24 cellular contexts compared by ENCODE assay signal in genomic region chr5:4258170-4258569, GRCh38.
"Had no signal": no experiment of that assay in that cellular context is flagged by ENCODE, and none has a peak within 500 bp of the region (broad histone marks: within the 10 kb centered on the region; RNA-seq: fewer than 3 reads in every experiment).

No MANE protein-coding gene starts in this region.

- H3K27me3 ChIP-seq: left lung, right lobe of liver, upper lobe of right lung had no signal

- FAIRE-seq: endothelial cell of umbilical vein had no signal

- H3K4me3 ChIP-seq: left lung, lower lobe of right lung, mucosa of descending colon, right lobe of liver, thoracic aorta, upper lobe of right lung had no signal

- H3K4me1 ChIP-seq: left lung, lower lobe of right lung, right lobe of liver, upper lobe of right lung had no signal

- H3K27me3 Mint-ChIP-seq: activated CD4-positive, alpha-beta memory T cell treated with anti-CD3 and anti-CD28 coated beads for 36 hours; activated CD4-positive, alpha-beta T cell treated with anti-CD3 and anti-CD28 coated beads, Interleukin-2, amount 10 ng/mL, durations not matched to agents 24 days and 14 days; activated naive CD8-positive, alpha-beta T cell treated with anti-CD3 and anti-CD28 coated beads, Interleukin-2, amount 50 U/mL, for 24 hours; activated T-cell treated with anti-CD3 and anti-CD28 coated beads, Interleukin-2, amount 50 U/mL, for 24 hours had no signal

- H3K4me3 Mint-ChIP-seq: activated CD4-positive, alpha-beta memory T cell treated with anti-CD3 and anti-CD28 coated beads for 36 hours; activated CD4-positive, alpha-beta T cell treated with anti-CD3 and anti-CD28 coated beads, Interleukin-2, amount 10 ng/mL, durations not matched to agents 24 days and 14 days; activated naive CD4-positive, alpha-beta T cell treated with anti-CD3 and anti-CD28 coated beads, Interleukin-2, amount 50 U/mL, for 24 hours; activated naive CD8-positive, alpha-beta T cell treated with anti-CD3 and anti-CD28 coated beads, Interleukin-2, amount 50 U/mL, for 24 hours; activated T-cell treated with anti-CD3 and anti-CD28 coated beads, Interleukin-2, amount 50 U/mL, for 24 hours; natural killer cell treated with Interleukin-12 subunit alpha and Interleukin-12 subunit beta and Interleukin-15 and Interleukin-18, amount 100 ng/mL, for 72 hours; T-helper 1 cell treated with Interleukin-12 subunit alpha and Interleukin-12 subunit beta and Interleukin-4 antibody, amounts not matched to agents 30 μg/mL and 1 μg/mL, for 36 hours had no signal

- H3K4me1 Mint-ChIP-seq: activated CD4-positive, alpha-beta T cell treated with anti-CD3 and anti-CD28 coated beads, Interleukin-2, amount 10 ng/mL, durations not matched to agents 24 days and 14 days; activated naive CD4-positive, alpha-beta T cell treated with anti-CD3 and anti-CD28 coated beads, Interleukin-2, amount 50 U/mL, for 24 hours; activated naive CD8-positive, alpha-beta T cell treated with anti-CD3 and anti-CD28 coated beads, Interleukin-2, amount 50 U/mL, for 24 hours had no signal

- H3K27ac ChIP-seq: left lung, lower lobe of right lung, right lobe of liver, thoracic aorta, upper lobe of right lung had no signal

- H3K9me3 Mint-ChIP-seq: activated CD4-positive, alpha-beta T cell treated with anti-CD3 and anti-CD28 coated beads, Interleukin-2, amount 10 ng/mL, durations not matched to agents 24 days and 14 days; natural killer cell treated with Interleukin-12 subunit alpha and Interleukin-12 subunit beta and Interleukin-15 and Interleukin-18, amount 100 ng/mL, for 72 hours had no signal

- DNase-seq: activated CD4-positive, alpha-beta memory T cell treated with anti-CD3 and anti-CD28 coated beads for 36 hours; activated CD4-positive, alpha-beta T cell treated with anti-CD3 and anti-CD28 coated beads, Interleukin-2, amount 10 ng/mL, durations not matched to agents 24 days and 14 days; activated CD4-positive, CD25-positive, alpha-beta regulatory T cell treated with anti-CD3 and anti-CD28 coated beads, Interleukin-2, amount 50 U/mL, for 72 hours; activated CD8-positive, alpha-beta memory T cell treated with anti-CD3 and anti-CD28 coated beads, Interleukin-2, amount 50 U/mL, for 4 hours; activated naive CD8-positive, alpha-beta T cell treated with anti-CD3 and anti-CD28 coated beads, Interleukin-2, amount 50 U/mL, for 24 hours; activated T-cell treated with anti-CD3 and anti-CD28 coated beads, Interleukin-2, amount 50 U/mL, for 24 hours; amygdala; central memory CD4-positive, alpha-beta T cell; foreskin fibroblast; left lung; lower lobe of right lung; mucosa of descending colon; right lobe of liver; stimulated activated CD4-positive, alpha-beta T cell treated with anti-CD3 and anti-CD28 coated beads, Interleukin-12 subunit alpha, Interleukin-12 subunit beta, amount 100 ng/mL, for 4 hours; stimulated activated CD4-positive, alpha-beta T cell treated with anti-CD3 and anti-CD28 coated beads, Interleukin-4, amount 100 ng/mL, for 1 hour; stimulated activated naive CD8-positive, alpha-beta T cell treated with anti-CD3 and anti-CD28 coated beads, Interleukin-15, Interleukin-2, amounts not matched to agents 100 U/mL and 50 U/mL, for 24 hours; T-helper 9 cell; upper lobe of right lung had no signal

- H3K9me3 ChIP-seq: left lung, lower lobe of right lung, right lobe of liver, thoracic aorta, upper lobe of right lung had no signal

- H3K36me3 Mint-ChIP-seq: activated CD4-positive, alpha-beta memory T cell treated with anti-CD3 and anti-CD28 coated beads for 36 hours; activated naive CD4-positive, alpha-beta T cell treated with anti-CD3 and anti-CD28 coated beads, Interleukin-2, amount 50 U/mL, for 24 hours; natural killer cell treated with Interleukin-12 subunit alpha and Interleukin-12 subunit beta and Interleukin-15 and Interleukin-18, amount 100 ng/mL, for 72 hours had no signal

- H3K36me3 ChIP-seq: left lung, lower lobe of right lung, right lobe of liver, thoracic aorta, upper lobe of right lung had no signal

- ATAC-seq: activated naive CD8-positive, alpha-beta T cell treated with anti-CD3 and anti-CD28 coated beads, Interleukin-2, amount 50 U/mL, for 24 hours; esophagus mucosa; left lung; lower lobe of right lung; mucosa of descending colon; natural killer cell treated with Interleukin-12 subunit alpha and Interleukin-12 subunit beta and Interleukin-15 and Interleukin-18, amount 100 ng/mL, for 72 hours; right lobe of liver; stimulated activated naive CD8-positive, alpha-beta T cell treated with anti-CD3 and anti-CD28 coated beads, Interleukin-15, Interleukin-2, amounts not matched to agents 100 U/mL and 50 U/mL, for 24 hours; upper lobe of right lung had no signal
